Comparison of ENCODE assay signal across 8 cellular contexts in genomic region chr4:140149851-140150635, GRCh38. TPM values are rescaled to one million over a fixed set of nuclear protein-coding genes. Genes with fewer than 3 reads are reported as not detected.
DNase-seq lines count a peak whose midpoint lies in the region; ATAC-seq and TF ChIP-seq lines count a peak whose summit lies in the region.

No MANE protein-coding gene starts in this region.

- intact Hi-C loops in right cardiac atrium (cut with DNase I) = loop anchor here (5.0 to 10.0 kb wide), 8 partner anchors 53 to 418 kb away; no protein-coding TSS in a partner anchor

- DNase-seq in G401 (ENCODE audit: low spot score) (peak; percentile 89), MG63 (peak; percentile 57), T-cell (peak; percentile 44 to 79 (median 64)), anterior cingulate cortex (lab: John Stamatoyannopoulos, UW) (peak in 41 of 58 donors; percentile 3 to 70 (median 32)), right cardiac atrium (peak; percentile 67 to 89 (median 85)), progenitor cell of endocrine pancreas (ENCODE audit: low spot score, unreplicated experiment) (peak; percentile 46)

- WGBS in right cardiac atrium = under 1% methylated on average over 20 of the region's 20 CpGs

- peak overlapping the region; percentile 93 to 96 for H3K27ac Mint-ChIP-seq in T-cell
- H3K27ac Mint-ChIP-seq in progenitor cell of endocrine pancreas = peak overlapping the region; percentile 98

- H3K4me3 ChIP-seq in MG63 (peak overlapping the region; percentile 71), right cardiac atrium (ENCODE audit: low read length) (peak overlapping the region; percentile 51)

- no peaks in the 10 kb centered on the region; the same call in 1 of the 2 replicates for H3K27me3 ChIP-seq in MG63
- no peaks in the 10 kb centered on the region for H3K27me3 ChIP-seq in right cardiac atrium (ENCODE audit: control insufficient read depth, insufficient read depth)

- H3K4me3 Mint-ChIP-seq in T-cell (peak overlapping the region; percentile 95 to 96 (median 95)), progenitor cell of endocrine pancreas (ENCODE audit: low read depth) (peak overlapping the region; percentile 98)

- H3K36me3 Mint-ChIP-seq in T-cell = no peaks in the 10 kb centered on the region
- no peaks in the 10 kb centered on the region for H3K36me3 Mint-ChIP-seq in progenitor cell of endocrine pancreas (ENCODE audit: insufficient read depth)

- H3K4me1 ChIP-seq in right cardiac atrium (ENCODE audit: control insufficient read depth, insufficient read depth, low read length) = no peaks in the 10 kb centered on the region

- no peaks in the 10 kb centered on the region for H3K36me3 ChIP-seq in MG63

- TF ChIP-seq CTCF in progenitor cell of endocrine pancreas (IDR thresholded peaks at IDR 0.05; ENCODE audit: unreplicated experiment) = peak; percentile 10

- peak overlapping the region; percentile 77 for H3K27ac ChIP-seq in right cardiac atrium (ENCODE audit: low read length)

- POLR2A ChIA-PET in T-cell (lab: Charles Lee) = interaction anchor here (0.6 to 1.0 kb wide), 6 partner anchors 32 to 688 kb away, joined by 3 to 7 read pairs (median 4); no protein-coding TSS in a partner anchor

- H3K27me3 Mint-ChIP-seq in T-cell (no peaks in the 10 kb centered on the region), progenitor cell of endocrine pancreas (no peaks in the 10 kb centered on the region)

- H3K9me3 ChIP-seq in MG63 (no peaks in the 10 kb centered on the region), right cardiac atrium (ENCODE audit: control insufficient read depth, low read length) (no peaks in the 10 kb centered on the region)

- H3K4me1 Mint-ChIP-seq in T-cell (peaks cover 19 to 32% (median 22%) of the 10 kb centered on the region in 3 donors), progenitor cell of endocrine pancreas (ENCODE audit: low read depth) (peaks cover 40% of the 10 kb centered on the region)

- CTCF ChIA-PET in T-cell (lab: Charles Lee) = interaction anchor here (0.5 to 1.0 kb wide), 6 partner anchors 49 to 101 kb away, joined by 4 to 8 read pairs (median 4); no protein-coding TSS in a partner anchor

- in situ Hi-C loops in G401 (cut with HindIII; ENCODE audit: low sequenced_read_pairs) = no loop called here

- H3K9me3 Mint-ChIP-seq in T-cell = no peaks in the 10 kb centered on the region
- no peaks in the 10 kb centered on the region for H3K9me3 Mint-ChIP-seq in progenitor cell of endocrine pancreas (ENCODE audit: low read depth)

- ATAC-seq in T-cell (replicated peaks in 1 of 4) (peak; percentile 21 to 39 (median 32)), right cardiac atrium (peak; percentile 9 to 11), GM19023 (IDR thresholded peaks at IDR 0.05; ENCODE audit: unreplicated experiment) (no peak), GM18870 (IDR thresholded peaks at IDR 0.05; ENCODE audit: unreplicated experiment) (no peak)

RNA-seq across cellular contexts. Expression of gene MAML3, which starts 3.9 kb away (rescaled TPM):
- total RNA-seq in G401 (2014; rRNA removed; shearing (Covaris generic)) = not detected in 2 replicates
- 0.12 and 0.13 TPM in 2 replicates for total RNA-seq in MG63 (2014; rRNA removed; shearing (Covaris generic); ENCODE audit: low replicate concordance)
- total RNA-seq in T-cell (1 to 10 TPM; 2.0 to 3.4 (median 2.7) TPM), right cardiac atrium (1 to 10 TPM; 2.6 to 4.2 (median 3.3) TPM), progenitor cell of endocrine pancreas (44.4 and 48.5 TPM in 2 replicates)
- polyA plus RNA-seq in right cardiac atrium = 1.6 TPM

Comparison
In these comparisons a context has a peak if more than half of its experiments do, and no peak if none do; other contexts are left out.
1. DNase-seq: peak in every context shown above with its lines; median percentile 89 in G401; 85 in right cardiac atrium; 64 in T-cell; 57 in MG63; 46 in progenitor cell of endocrine pancreas; 32 in anterior cingulate cortex.
2. ATAC-seq: peak in T-cell (4 of 4) and right cardiac atrium (2 of 2); none in GM19023 (single experiment) and GM18870 (single experiment).